Comparison of ENCODE assay signal across 20 cellular contexts in the genomic region with DNA sequence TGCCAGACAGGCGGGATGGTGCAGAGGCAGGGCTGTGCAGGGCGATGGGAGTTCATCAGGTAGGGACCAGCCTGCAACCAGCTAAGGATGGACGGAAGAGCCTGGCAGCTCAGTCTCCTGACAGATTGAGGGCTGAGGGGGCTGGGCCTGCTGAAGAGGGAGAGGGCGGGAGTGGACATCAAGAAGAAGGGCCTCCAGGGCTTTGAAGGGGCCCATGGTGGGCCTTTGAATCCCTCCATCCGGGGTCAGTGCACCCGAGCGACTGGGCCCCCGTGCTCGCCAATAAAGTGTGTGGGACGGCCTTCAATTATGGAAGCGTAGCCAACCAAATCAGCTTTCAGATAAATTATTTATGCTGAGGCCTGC.
DNase-seq lines count a peak whose midpoint lies in the region; ATAC-seq and TF ChIP-seq lines count a peak whose summit lies in the region.
"Had no signal": no experiment of that assay in that cellular context is flagged by ENCODE, and none has a peak within 500 bp of the region (broad histone marks: within the 10 kb centered on the region; RNA-seq: fewer than 3 reads in every experiment).

No MANE protein-coding gene starts in this region.

- TF ChIP-seq CTCF in neural progenitor cell (IDR thresholded peaks at IDR 0.05) (no peak), stomach (IDR thresholded peaks at IDR 0.05) (no peak), mucosa of descending colon (IDR thresholded peaks at IDR 0.05) (no peak)

- no peak for ATAC-seq in mucosa of descending colon
- ATAC-seq: psoas muscle had no signal

- H3K9me3 Mint-ChIP-seq in neural progenitor cell: peaks cover 2% of the 10 kb centered on the region
- H3K9me3 Mint-ChIP-seq: activated naive CD4-positive, alpha-beta T cell treated with anti-CD3 and anti-CD28 coated beads, Interleukin-2, amount 10 ng/mL, durations not matched to agents 7 days and 5 days; activated T-helper 1 cell treated with anti-CD3 and anti-CD28 coated beads, Interleukin-12 subunit alpha, Interleukin-12 subunit beta, Interleukin-2, Interleukin-4 antibody, amounts not matched to agents 30 ng/mL and 10 ng/mL and 1 ng/mL, durations not matched to agents 14 hours and 24 hours and 36 hours had no signal

- peak overlapping the region; percentile 57 for H3K4me2 ChIP-seq in neural progenitor cell
- H3K4me2 ChIP-seq: PC-9 had no signal

- H3K36me3 ChIP-seq in neural progenitor cell (no peaks in the 10 kb centered on the region), stomach (no peaks in the 10 kb centered on the region), mucosa of descending colon (ENCODE audit: low read depth) (no peaks in the 10 kb centered on the region)
- H3K36me3 ChIP-seq: brain microvascular endothelial cell, MG63, transverse colon had no signal

- H3K27ac ChIP-seq in neural progenitor cell (no peak overlapping the region), stomach (no peak overlapping the region)
- H3K27ac ChIP-seq: brain microvascular endothelial cell, epithelial cell of prostate, PC-9, psoas muscle, transverse colon had no signal

- H3K9me3 ChIP-seq in neural progenitor cell (ENCODE audit: low read depth) (no peaks in the 10 kb centered on the region), stomach (no peaks in the 10 kb centered on the region), mucosa of descending colon (no peaks in the 10 kb centered on the region)
- H3K9me3 ChIP-seq: MG63, psoas muscle, transverse colon had no signal

- H4K20me1 ChIP-seq in neural progenitor cell (ENCODE audit: low read depth): no peaks in the 10 kb centered on the region

- no peaks in the 10 kb centered on the region for H3K79me2 ChIP-seq in neural progenitor cell (ENCODE audit: low read depth)

- no peak overlapping the region for H2AFZ ChIP-seq in neural progenitor cell (replicated peaks)
- H2AFZ ChIP-seq: PC-9 had no signal

- intact Hi-C loops in stomach (cut with DNase I; ENCODE audit: low total_unique reads) (no loop called here), mucosa of descending colon (cut with DNase I, micrococcal nuclease) (no loop called here)

- H3K4me3 Mint-ChIP-seq in neural progenitor cell: peak overlapping the region; percentile 36
- H3K4me3 Mint-ChIP-seq: activated naive CD4-positive, alpha-beta T cell treated with anti-CD3 and anti-CD28 coated beads, Interleukin-2, amount 10 ng/mL, durations not matched to agents 7 days and 5 days; activated T-helper 1 cell treated with anti-CD3 and anti-CD28 coated beads, Interleukin-12 subunit alpha, Interleukin-12 subunit beta, Interleukin-2, Interleukin-4 antibody, amounts not matched to agents 30 ng/mL and 10 ng/mL and 1 ng/mL, durations not matched to agents 14 hours and 24 hours and 36 hours had no signal

- peaks cover 3% of the 10 kb centered on the region for H3K36me3 Mint-ChIP-seq in neural progenitor cell
- H3K36me3 Mint-ChIP-seq: activated naive CD4-positive, alpha-beta T cell treated with anti-CD3 and anti-CD28 coated beads, Interleukin-2, amount 10 ng/mL, durations not matched to agents 7 days and 5 days had no signal

- H3F3A ChIP-seq in neural progenitor cell (ENCODE audit: low read depth): peaks cover 12% of the 10 kb centered on the region

- no peak for TF ChIP-seq POLR2A in stomach (IDR thresholded peaks at IDR 0.05)

- no peak for TF ChIP-seq EP300 in stomach (IDR thresholded peaks at IDR 0.05)

- H3K4me3 ChIP-seq in neural progenitor cell: no peak overlapping the region
- H3K4me3 ChIP-seq in stomach: no peak overlapping the region
- no peak overlapping the region for H3K4me3 ChIP-seq in mucosa of descending colon
- H3K4me3 ChIP-seq: MG63, PC-9, psoas muscle, transverse colon had no signal

- H3K9ac ChIP-seq in neural progenitor cell: no peak overlapping the region

- peaks cover 25% of the 10 kb centered on the region for H3K4me1 ChIP-seq in neural progenitor cell
- no peaks in the 10 kb centered on the region for H3K4me1 ChIP-seq in stomach
- no peaks in the 10 kb centered on the region for H3K4me1 ChIP-seq in mucosa of descending colon (ENCODE audit: low read depth)
- H3K4me1 ChIP-seq: psoas muscle, transverse colon had no signal

- no peaks in the 10 kb centered on the region for H3K27me3 ChIP-seq in neural progenitor cell
- H3K27me3 ChIP-seq in stomach: no peaks in the 10 kb centered on the region
- H3K27me3 ChIP-seq: MG63, transverse colon had no signal

- peaks cover 56% of the 10 kb centered on the region for H3K4me1 Mint-ChIP-seq in neural progenitor cell
- H3K4me1 Mint-ChIP-seq: activated naive CD4-positive, alpha-beta T cell treated with anti-CD3 and anti-CD28 coated beads, Interleukin-2, amount 10 ng/mL, durations not matched to agents 7 days and 5 days had no signal

- peak overlapping the region; percentile 76 for H3K27ac Mint-ChIP-seq in neural progenitor cell
- H3K27ac Mint-ChIP-seq: activated naive CD4-positive, alpha-beta T cell treated with anti-CD3 and anti-CD28 coated beads, Interleukin-2, amount 10 ng/mL, durations not matched to agents 7 days and 5 days; activated T-helper 1 cell treated with anti-CD3 and anti-CD28 coated beads, Interleukin-12 subunit alpha, Interleukin-12 subunit beta, Interleukin-2, Interleukin-4 antibody, amounts not matched to agents 30 ng/mL and 10 ng/mL and 1 ng/mL, durations not matched to agents 14 hours and 24 hours and 36 hours had no signal

- peak; percentile 51 for DNase-seq in NCI-H526 treated with DMSO at 0.1 percent for 48 hours (lab: John Stamatoyannopoulos, UW)
- peak; percentile 55 for DNase-seq in ecto neural progenitor cell (ENCODE audit: low spot score)
- DNase-seq in neural progenitor cell (ENCODE audit: low spot score): no peak
- peak; percentile 18 for DNase-seq in stomach
- no peak for DNase-seq in stimulated activated CD4-positive, alpha-beta T cell treated with anti-CD3 and anti-CD28 coated beads, Interleukin-1b, Interleukin-23, amount 100 ng/mL, for 48 hours
- no peak for DNase-seq in OCI-M1 (lab: John Stamatoyannopoulos, UW)
- no peak for DNase-seq in mucosa of descending colon
- DNase-seq: activated CD4-positive, alpha-beta T cell treated with anti-CD3 and anti-CD28 coated beads, Interleukin-2, amount 50 U/mL, for 4 hours; activated naive CD4-positive, alpha-beta T cell treated with anti-CD3 and anti-CD28 coated beads, Interleukin-2, amount 10 ng/mL, durations not matched to agents 7 days and 5 days; brain microvascular endothelial cell; KG1; MG63; NCI-H1417 treated with DMSO at 0.1 percent for 48 hours; PC-9; psoas muscle; stimulated activated CD8-positive, alpha-beta memory T cell treated with anti-CD3 and anti-CD28 coated beads, Interleukin-4, amount 100 ng/mL, for 48 hours; T-helper 1 cell; transverse colon had no signal

- 62 to 78% (median 68%) methylated on average over 11 of the region's 11 CpGs for WGBS in stomach, 5 donors

- peaks cover 11% of the 10 kb centered on the region for H3K27me3 Mint-ChIP-seq in neural progenitor cell (ENCODE audit: insufficient read depth, low read depth)
- H3K27me3 Mint-ChIP-seq: activated naive CD4-positive, alpha-beta T cell treated with anti-CD3 and anti-CD28 coated beads, Interleukin-2, amount 10 ng/mL, durations not matched to agents 7 days and 5 days had no signal

Comparison
In these comparisons a context has a peak if more than half of its experiments do, and no peak if none do; other contexts are left out.
1. DNase-seq: peak in NCI-H526 treated with DMSO at 0.1 percent for 48 hours (single experiment), ecto neural progenitor cell (single experiment) and stomach (single experiment); none in neural progenitor cell (single experiment), stimulated activated CD4-positive, alpha-beta T cell treated with anti-CD3 and anti-CD28 coated beads, Interleukin-1b, Interleukin-23, amount 100 ng/mL, for 48 hours (single experiment), OCI-M1 (single experiment) and mucosa of descending colon (0 of 3).